ENCODE assay signal across 21 cellular contexts in genomic region chr18:12247946-12248345, GRCh38. TPM values are rescaled to one million over a fixed set of nuclear protein-coding genes. Genes with fewer than 3 reads are reported as not detected.
DNase-seq lines count a peak whose midpoint lies in the region; ATAC-seq and TF ChIP-seq lines count a peak whose summit lies in the region.
"Had no signal": no experiment of that assay in that cellular context is flagged by ENCODE, and none has a peak within 500 bp of the region (broad histone marks: within the 10 kb centered on the region; RNA-seq: fewer than 3 reads in every experiment).

No MANE protein-coding gene starts in this region.

- no peak overlapping the region for H3K4me3 Mint-ChIP-seq in natural killer cell treated with Interleukin-12 subunit alpha and Interleukin-12 subunit beta and Interleukin-15 and Interleukin-18, amount 100 ng/mL, for 72 hours
- no peak overlapping the region for H3K4me3 Mint-ChIP-seq in natural killer cell
- no peak overlapping the region for H3K4me3 Mint-ChIP-seq in CD4-positive, alpha-beta T cell
- H3K4me3 Mint-ChIP-seq: CD14-positive monocyte; CD4-positive, CD25-positive, alpha-beta regulatory T cell; CD8-positive, alpha-beta T cell had no signal

- peak; percentile 5 for DNase-seq in natural killer cell treated with Interleukin-12 subunit alpha and Interleukin-12 subunit beta and Interleukin-15 and Interleukin-18, amount 100 ng/mL, for 72 hours (ENCODE audit: low spot score)
- DNase-seq in natural killer cell: no peak
- DNase-seq in mesenteric fat pad (ENCODE audit: low spot score): peak; percentile 18
- DNase-seq in sciatic nerve (ENCODE audit: low spot score): no peak
- DNase-seq in CD4-positive, alpha-beta T cell: no peak
- no peak for DNase-seq in cortex of kidney (lab: John Stamatoyannopoulos, UW)
- DNase-seq in NAMALWA (ENCODE audit: low spot score): no peak
- DNase-seq: 8988T; ACHN; BE2C; C1 segment of cervical spinal cord; Caco-2; Calu3; CD4-positive, CD25-positive, alpha-beta regulatory T cell; CD8-positive, alpha-beta T cell; DMS79 treated with DMSO at 0.1 percent for 48 hours; GF-D8 had no signal

- H3K36me3 Mint-ChIP-seq in natural killer cell treated with Interleukin-12 subunit alpha and Interleukin-12 subunit beta and Interleukin-15 and Interleukin-18, amount 100 ng/mL, for 72 hours: no peaks in the 10 kb centered on the region
- H3K36me3 Mint-ChIP-seq in natural killer cell: no peaks in the 10 kb centered on the region
- no peaks in the 10 kb centered on the region for H3K36me3 Mint-ChIP-seq in CD4-positive, alpha-beta T cell (ENCODE audit: low read depth)
- H3K36me3 Mint-ChIP-seq: CD14-positive monocyte; CD4-positive, CD25-positive, alpha-beta regulatory T cell; CD8-positive, alpha-beta T cell had no signal

- intact Hi-C loops in natural killer cell (cut with micrococcal nuclease): no loop called here
- intact Hi-C loops in sciatic nerve (cut with DNase I): no loop called here
- intact Hi-C loops in CD4-positive, alpha-beta T cell (cut with DNase I, micrococcal nuclease): no loop called here

- CTCF ChIA-PET in CD4-positive, alpha-beta T cell (lab: Charles Lee): no interaction called here

- no peaks in the 10 kb centered on the region for H3K4me1 Mint-ChIP-seq in natural killer cell treated with Interleukin-12 subunit alpha and Interleukin-12 subunit beta and Interleukin-15 and Interleukin-18, amount 100 ng/mL, for 72 hours (ENCODE audit: low read depth in 2 of 2)
- H3K4me1 Mint-ChIP-seq in natural killer cell: no peaks in the 10 kb centered on the region
- H3K4me1 Mint-ChIP-seq in CD4-positive, alpha-beta T cell (ENCODE audit: low read depth): no peaks in the 10 kb centered on the region
- H3K4me1 Mint-ChIP-seq: CD14-positive monocyte; CD4-positive, CD25-positive, alpha-beta regulatory T cell had no signal

- H3K4me3 ChIP-seq in subcutaneous abdominal adipose tissue (ENCODE audit: low read depth in 1 of 5, low read length in 5 of 5): no peak overlapping the region
- H3K4me3 ChIP-seq: BLaER1 had no signal

- peaks cover 1 to 40% (median 20%) of the 10 kb centered on the region in 5 donors for H3K4me1 ChIP-seq in subcutaneous abdominal adipose tissue (ENCODE audit: control insufficient read depth in 5 of 5, insufficient read depth in 5 of 5, low read length in 5 of 5)
- H3K4me1 ChIP-seq: BE2C, BLaER1, Caco-2 had no signal

- H3K27me3 ChIP-seq in subcutaneous abdominal adipose tissue (ENCODE audit: control insufficient read depth in 5 of 5, insufficient read depth in 4 of 5, low read length in 5 of 5): peaks cover 0 to 4% (median 2%) of the 10 kb centered on the region in 5 donors
- H3K27me3 ChIP-seq in CD4-positive, alpha-beta T cell (ENCODE audit: control insufficient read depth, insufficient read depth, low read length): peaks cover 11% of the 10 kb centered on the region
- H3K27me3 ChIP-seq: BLaER1 had no signal

- no peak overlapping the region for H3K27ac Mint-ChIP-seq in natural killer cell treated with Interleukin-12 subunit alpha and Interleukin-12 subunit beta and Interleukin-15 and Interleukin-18, amount 100 ng/mL, for 72 hours
- H3K27ac Mint-ChIP-seq in natural killer cell: no peak overlapping the region
- no peak overlapping the region for H3K27ac Mint-ChIP-seq in CD4-positive, alpha-beta T cell
- H3K27ac Mint-ChIP-seq: CD14-positive monocyte; CD4-positive, CD25-positive, alpha-beta regulatory T cell; CD8-positive, alpha-beta T cell had no signal

- H3K36me3 ChIP-seq in subcutaneous abdominal adipose tissue (ENCODE audit: control insufficient read depth in 5 of 5, insufficient read depth in 5 of 5, low read length in 5 of 5): no peaks in the 10 kb centered on the region
- H3K36me3 ChIP-seq: BE2C, BLaER1 had no signal

- peaks cover 25 to 26% of the 10 kb centered on the region in 2 donors for H3K27me3 Mint-ChIP-seq in natural killer cell treated with Interleukin-12 subunit alpha and Interleukin-12 subunit beta and Interleukin-15 and Interleukin-18, amount 100 ng/mL, for 72 hours
- peaks cover 30 to 37% of the 10 kb centered on the region in 2 donors for H3K27me3 Mint-ChIP-seq in natural killer cell (ENCODE audit: low read depth in 2 of 2)
- peaks cover 51% of the 10 kb centered on the region for H3K27me3 Mint-ChIP-seq in CD4-positive, alpha-beta T cell

- peak overlapping the region; percentile 63 for H3K27ac ChIP-seq in subcutaneous abdominal adipose tissue (ENCODE audit: low read depth, low read length)
- H3K27ac ChIP-seq in CD4-positive, alpha-beta T cell (ENCODE audit: low read depth, low read length): no peak overlapping the region
- H3K27ac ChIP-seq: BLaER1 had no signal

- H3K9ac ChIP-seq in subcutaneous abdominal adipose tissue (ENCODE audit: low read length in 5 of 5): no peak overlapping the region
- H3K9ac ChIP-seq: BLaER1 had no signal

- no peak for ATAC-seq in natural killer cell treated with Interleukin-12 subunit alpha and Interleukin-12 subunit beta and Interleukin-15 and Interleukin-18, amount 100 ng/mL, for 72 hours
- ATAC-seq in natural killer cell (no peak), sciatic nerve (peak; percentile 16)
- ATAC-seq in CD4-positive, alpha-beta T cell (ENCODE audit: poor library complexity): no peak
- ATAC-seq: CD8-positive, alpha-beta T cell had no signal

- TF ChIP-seq CTCF in natural killer cell (IDR thresholded peaks at IDR 0.05): no peak
- no peak for TF ChIP-seq CTCF in CD4-positive, alpha-beta T cell (IDR thresholded peaks at IDR 0.05)

- no peaks in the 10 kb centered on the region for H3K9me3 Mint-ChIP-seq in natural killer cell treated with Interleukin-12 subunit alpha and Interleukin-12 subunit beta and Interleukin-15 and Interleukin-18, amount 100 ng/mL, for 72 hours
- H3K9me3 Mint-ChIP-seq in natural killer cell: no peaks in the 10 kb centered on the region
- no peaks in the 10 kb centered on the region for H3K9me3 Mint-ChIP-seq in CD4-positive, alpha-beta T cell
- H3K9me3 Mint-ChIP-seq: CD8-positive, alpha-beta T cell had no signal

- POLR2A ChIA-PET in CD4-positive, alpha-beta T cell (lab: Charles Lee): no interaction called here

- no peaks in the 10 kb centered on the region for H3K9me3 ChIP-seq in subcutaneous abdominal adipose tissue (ENCODE audit: control insufficient read depth in 5 of 5, low read length in 5 of 5)
- no peaks in the 10 kb centered on the region for H3K9me3 ChIP-seq in CD4-positive, alpha-beta T cell (ENCODE audit: control insufficient read depth, low read length)
- H3K9me3 ChIP-seq: BE2C, Caco-2 had no signal

RNA-seq across cellular contexts. Expression of gene CIDEA, which starts 6.2 kb away (rescaled TPM):
- not detected for total RNA-seq in natural killer cell treated with Interleukin-12 subunit alpha and Interleukin-12 subunit beta and Interleukin-15 and Interleukin-18, amount 100 ng/mL, for 72 hours
- total RNA-seq in natural killer cell: not detected
- total RNA-seq in mesenteric fat pad: 138 TPM
- 5.0 TPM for total RNA-seq in sciatic nerve
- total RNA-seq in CD4-positive, alpha-beta T cell: not detected
- total RNA-seq: A673; Caco-2; Calu3; CD4-positive, CD25-positive, alpha-beta regulatory T cell; CD8-positive, alpha-beta T cell had no signal

Comparison
In these comparisons a context has a peak if more than half of its experiments do, and no peak if none do; other contexts are left out.
1. DNase-seq: peak in natural killer cell treated with Interleukin-12 subunit alpha and Interleukin-12 subunit beta and Interleukin-15 and Interleukin-18, amount 100 ng/mL, for 72 hours (single experiment) and mesenteric fat pad (single experiment); none in natural killer cell (single experiment), sciatic nerve (single experiment), CD4-positive, alpha-beta T cell (0 of 10), cortex of kidney (single experiment) and NAMALWA (single experiment).
2. RNA of gene CIDEA, which starts 6.2 kb away (total RNA-seq): 138 TPM in mesenteric fat pad (single experiment); 5.0 TPM in sciatic nerve (single experiment), not detected in natural killer cell treated with Interleukin-12 subunit alpha and Interleukin-12 subunit beta and Interleukin-15 and Interleukin-18, amount 100 ng/mL, for 72 hours, not detected in natural killer cell and not detected in CD4-positive, alpha-beta T cell; every median in the first group is over 10 times any median in the second.